ENCODE assay signal across 8 cellular contexts in genomic region chr12:110449799-110450497, GRCh38. TPM values are rescaled to one million over a fixed set of nuclear protein-coding genes. Genes with fewer than 3 reads are reported as not detected.
DNase-seq lines count a peak whose midpoint lies in the region; ATAC-seq and TF ChIP-seq lines count a peak whose summit lies in the region.

Gene ARPC3 (minus strand): TSS chr12:110450337. CDS start chr12:110450260, 77 bp downstream.

- TF ChIP-seq POLR2A in GM10847 (IDR thresholded peaks at IDR 0.05; ENCODE audit: extremely low read depth, insufficient read length): peak; percentile 57
- no peak for TF ChIP-seq POLR2A in testis (IDR thresholded peaks at IDR 0.05)

- H3K9me3 Mint-ChIP-seq in activated naive CD4-positive, alpha-beta T cell treated with anti-CD3 and anti-CD28 coated beads, Interleukin-2, amount 50 U/mL, for 72 hours: no peaks in the 10 kb centered on the region

- no peaks in the 10 kb centered on the region for H3K36me3 ChIP-seq in testis (ENCODE audit: low read depth, missing control alignments)

- ATAC-seq in HG02610 (IDR thresholded peaks at IDR 0.05; ENCODE audit: unreplicated experiment) (peak; percentile 89), SK-N-SH treated with all-trans-retinoic acid at 6 μM for 48 hours (peak; percentile 100), omental fat pad (ENCODE audit: low FRiP score) (peak; percentile 99)
- peak; percentile 99 for ATAC-seq in activated naive CD4-positive, alpha-beta T cell treated with anti-CD3 and anti-CD28 coated beads, Interleukin-2, amount 50 U/mL, for 72 hours

- peak within 1 kb of the TSS; percentile 98 to 100 for H3K27ac Mint-ChIP-seq in activated naive CD4-positive, alpha-beta T cell treated with anti-CD3 and anti-CD28 coated beads, Interleukin-2, amount 50 U/mL, for 72 hours

- peaks cover 5% of the 10 kb centered on the region for H3K4me1 ChIP-seq in testis

- no peak for TF ChIP-seq CTCF in omental fat pad (IDR thresholded peaks at IDR 0.05)
- TF ChIP-seq CTCF in testis (IDR thresholded peaks at IDR 0.05): peak; percentile 65 to 84 (median 73)

- peak within 1 kb of the TSS; percentile 81 to 85 for H3K27ac ChIP-seq in testis

- peaks cover 27 to 51% of the 10 kb centered on the region in 2 donors for H3K36me3 Mint-ChIP-seq in activated naive CD4-positive, alpha-beta T cell treated with anti-CD3 and anti-CD28 coated beads, Interleukin-2, amount 50 U/mL, for 72 hours

- intact Hi-C loops in testis (cut with DNase I; ENCODE audit: low total_unique reads): no loop called here

- H3K4me3 ChIP-seq in testis: peak within 1 kb of the TSS; percentile 80 to 93

- 0 to 2% methylated on average over 27 to 45 of the region's 51 CpGs for whole genome bisulfite sequencing in testis, 2 donors

- DNase-seq in NCI-H1092 (lab: John Stamatoyannopoulos, UW) (peak; percentile 86), glomerular endothelial cell (ENCODE audit: extremely low read depth, low read depth, low spot score) (no peak), omental fat pad (ENCODE audit: low spot score) (peak; percentile 81), testis (peak; percentile 97)
- DNase-seq in activated naive CD4-positive, alpha-beta T cell treated with anti-CD3 and anti-CD28 coated beads, Interleukin-2, amount 50 U/mL, for 72 hours (ENCODE audit: low spot score in 2 of 2): peak; percentile 93 to 96

- no peaks in the 10 kb centered on the region for H3K9me3 ChIP-seq in testis

- H3K27me3 ChIP-seq in testis: no peaks in the 10 kb centered on the region

TF ChIP-seq in SK-N-SH treated with all-trans-retinoic acid at 6 μM for 48 hours, 23 proteins besides CTCF, POLR2A, EP300 and RAD21:
- TF ChIP-seq OSR1 (CRISPR knock-in tag; IDR thresholded peaks at IDR 0.05) (no peak), ZFP30 (CRISPR knock-in tag; IDR thresholded peaks at IDR 0.05) (no peak), RARB (CRISPR knock-in tag; IDR thresholded peaks at IDR 0.05) (no peak), PATZ1 (CRISPR knock-in tag; IDR thresholded peaks at IDR 0.05; ENCODE audit: borderline replicate concordance) (no peak), ISL1 (CRISPR knock-in tag; IDR thresholded peaks at IDR 0.05) (no peak), PPARA (CRISPR knock-in tag; IDR thresholded peaks at IDR 0.05; ENCODE audit: borderline replicate concordance) (no peak), CSRNP3 (CRISPR knock-in tag; IDR thresholded peaks at IDR 0.05) (no peak), ZNF565 (CRISPR knock-in tag; conservative IDR thresholded peaks at IDR 0.05; ENCODE audit: low read depth) (no peak), ZNF8 (CRISPR knock-in tag; IDR thresholded peaks at IDR 0.05) (no peak), ESRRG (CRISPR knock-in tag; IDR thresholded peaks at IDR 0.05) (no peak)

RNA-seq across cellular contexts. Expression of gene ARPC3, which starts in this region (rescaled TPM):
- 100 to 1,000 TPM; 298 to 315 TPM for total RNA-seq in activated naive CD4-positive, alpha-beta T cell treated with anti-CD3 and anti-CD28 coated beads, Interleukin-2, amount 50 U/mL, for 72 hours
- total RNA-seq in glomerular endothelial cell (667 and 1,344 TPM in 2 replicates), omental fat pad (100 to 1,000 TPM; 389 to 434 (median 424) TPM), testis (100 to 1,000 TPM; 244 to 270 TPM)
- 216 TPM for polyA plus RNA-seq in testis (ENCODE audit: insufficient read depth, low read depth, low replicate concordance)

Comparison
In these comparisons a context has a peak if more than half of its experiments do, and no peak if none do; other contexts are left out.
1. CTCF ChIP-seq: peak in testis (3 of 3); none in omental fat pad (0 of 3).
2. Peak in every context shown above with its lines, with median percentiles within 50 percentile points of each other: ATAC-seq.